ENCODE assay signal across 17 cellular contexts in genomic region chr10:42623929-42624328, GRCh38.
"Had no signal": no experiment of that assay in that cellular context is flagged by ENCODE, and none has a peak within 500 bp of the region (broad histone marks: within the 10 kb centered on the region; RNA-seq: fewer than 3 reads in every experiment).

No MANE protein-coding gene starts in this region.

- H3K4me1 ChIP-seq: gastroesophageal sphincter, heart right ventricle, lower lobe of right lung, neural progenitor cell, sigmoid colon, spleen, thyroid gland had no signal

- H3K4me1 Mint-ChIP-seq: endodermal cell, neural progenitor cell had no signal

- H3K27ac Mint-ChIP-seq: activated T-helper 1 cell treated with anti-CD3 and anti-CD28 coated beads, Interleukin-12 subunit alpha, Interleukin-12 subunit beta, Interleukin-2, Interleukin-4 antibody, amounts not matched to agents 30 ng/mL and 10 ng/mL and 1 ng/mL, durations not matched to agents 14 hours and 24 hours and 36 hours; endodermal cell; neural progenitor cell; T-helper 2 cell treated with Interferon-gamma antibody and Interleukin-4, amounts not matched to agents 5 μg/mL and 100 μg/mL, for 36 hours had no signal

- H3K9me3 ChIP-seq: ovary, sigmoid colon, thyroid gland had no signal

- H3K4me3 Mint-ChIP-seq: activated T-helper 1 cell treated with anti-CD3 and anti-CD28 coated beads, Interleukin-12 subunit alpha, Interleukin-12 subunit beta, Interleukin-2, Interleukin-4 antibody, amounts not matched to agents 30 ng/mL and 10 ng/mL and 1 ng/mL, durations not matched to agents 14 hours and 24 hours and 36 hours; endodermal cell; neural progenitor cell; T-helper 2 cell treated with Interferon-gamma antibody and Interleukin-4, amounts not matched to agents 5 μg/mL and 100 μg/mL, for 36 hours had no signal

- H3K27me3 ChIP-seq: cardiac muscle cell, dorsolateral prefrontal cortex, gastroesophageal sphincter, heart right ventricle, neural progenitor cell, ovary, sigmoid colon, spleen, thyroid gland had no signal

- H3K4me3 ChIP-seq: cardiac muscle cell, dorsolateral prefrontal cortex, gastroesophageal sphincter, heart right ventricle, lower lobe of right lung, neural progenitor cell, ovary, sigmoid colon, spleen, thyroid gland had no signal

- H3K27ac ChIP-seq: cardiac muscle cell, dorsolateral prefrontal cortex, gastroesophageal sphincter, heart right ventricle, lower lobe of right lung, neural progenitor cell, ovary, sigmoid colon, spleen, thyroid gland had no signal

- H3K4me2 ChIP-seq: neural progenitor cell had no signal

- H3K9me3 Mint-ChIP-seq: endodermal cell, neural progenitor cell had no signal

- H2AFZ ChIP-seq: neural progenitor cell had no signal

- H3K9ac ChIP-seq: neural progenitor cell had no signal

- ATAC-seq: gastroesophageal sphincter, heart right ventricle, left cardiac atrium, lower lobe of right lung had no signal

- H3K36me3 ChIP-seq: ovary had no signal

- DNase-seq: activated CD4-positive, alpha-beta T cell treated with anti-CD3 and anti-CD28 coated beads, Interleukin-2, amount 50 U/mL, for 1 hour; activated naive CD4-positive, alpha-beta T cell treated with Interleukin-2 at 50 U/mL for 16 hours; dorsolateral prefrontal cortex; endodermal cell; heart right ventricle; left cardiac atrium; lower lobe of right lung; ovary; sigmoid colon; spleen; SW 1271; thyroid gland had no signal
